In the genomic region with DNA sequence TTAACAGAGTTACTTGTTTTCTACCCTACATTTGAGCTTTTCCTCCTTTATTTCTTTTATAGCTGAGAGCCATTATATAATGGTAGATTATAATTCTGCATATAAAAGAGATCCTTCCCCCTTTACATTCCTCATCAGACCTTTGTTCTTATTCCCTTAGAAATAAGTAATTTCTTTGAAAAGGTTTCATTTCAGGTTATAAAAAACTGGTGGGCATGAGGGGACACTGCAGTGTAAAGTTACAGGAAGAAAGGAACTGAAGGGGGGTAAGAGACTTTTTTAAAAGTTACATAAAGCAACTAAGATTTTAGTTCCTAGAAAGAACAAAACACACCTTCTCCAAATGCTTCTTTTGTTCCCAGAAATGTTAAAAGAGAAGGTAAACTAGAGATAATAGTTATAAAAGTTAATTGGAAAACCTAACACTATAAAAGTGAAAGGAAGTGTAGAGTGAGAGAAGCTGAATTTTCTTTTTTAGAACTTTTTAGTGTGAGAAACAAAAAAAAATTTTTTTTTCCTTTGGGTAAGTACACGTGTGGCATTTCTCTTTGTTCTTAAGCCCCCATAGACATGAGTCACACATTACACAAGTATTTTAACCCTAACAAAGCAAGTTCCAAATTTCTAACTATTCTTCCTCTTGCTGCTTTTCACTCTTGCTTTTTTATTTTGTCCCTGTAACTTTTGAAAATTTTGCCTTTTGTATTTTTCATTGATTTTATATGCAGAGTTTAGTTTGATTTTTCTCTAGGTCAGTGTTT, we compare ENCODE assay signal across 9 cellular contexts.
DNase-seq lines count a peak whose midpoint lies in the region; ATAC-seq and TF ChIP-seq lines count a peak whose summit lies in the region.
"Had no signal": no experiment of that assay in that cellular context is flagged by ENCODE, and none has a peak within 500 bp of the region (broad histone marks: within the 10 kb centered on the region; RNA-seq: fewer than 3 reads in every experiment).

No MANE protein-coding gene starts in this region.

- peak; percentile 61 to 69 for ATAC-seq in activated T-cell treated with anti-CD3 and anti-CD28 coated beads, Interleukin-2, amount 50 U/mL, for 72 hours (replicated peaks in 1 of 2)
- ATAC-seq in activated CD8-positive, alpha-beta T cell treated with anti-CD3 and anti-CD28 coated beads for 36 hours = peak; percentile 70
- no peak for ATAC-seq in left ventricle myocardium superior

- CTCF ChIA-PET in activated CD8-positive, alpha-beta T cell treated with anti-CD3 and anti-CD28 coated beads for 36 hours (lab: Charles Lee) = no interaction called here

- peaks cover 31% of the 10 kb centered on the region for H3K4me1 Mint-ChIP-seq in activated T-cell treated with anti-CD3 and anti-CD28 coated beads, Interleukin-2, amount 50 U/mL, for 72 hours (ENCODE audit: low read depth)
- peaks cover 33% of the 10 kb centered on the region for H3K4me1 Mint-ChIP-seq in activated CD8-positive, alpha-beta T cell treated with anti-CD3 and anti-CD28 coated beads for 36 hours (ENCODE audit: low read depth)
- H3K4me1 Mint-ChIP-seq in glutamatergic neuron (ENCODE audit: low read depth, unreplicated experiment) = peaks cover 11% of the 10 kb centered on the region

- no peaks in the 10 kb centered on the region for H3K9me3 Mint-ChIP-seq in activated T-cell treated with anti-CD3 and anti-CD28 coated beads, Interleukin-2, amount 50 U/mL, for 72 hours
- no peaks in the 10 kb centered on the region for H3K9me3 Mint-ChIP-seq in activated CD8-positive, alpha-beta T cell treated with anti-CD3 and anti-CD28 coated beads for 36 hours
- peaks cover 3% of the 10 kb centered on the region for H3K9me3 Mint-ChIP-seq in glutamatergic neuron (ENCODE audit: unreplicated experiment)

- H3K36me3 Mint-ChIP-seq in activated T-cell treated with anti-CD3 and anti-CD28 coated beads, Interleukin-2, amount 50 U/mL, for 72 hours (ENCODE audit: insufficient read depth in 2 of 2) = peaks cover 5 to 18% of the 10 kb centered on the region in 2 donors
- H3K36me3 Mint-ChIP-seq in activated CD8-positive, alpha-beta T cell treated with anti-CD3 and anti-CD28 coated beads for 36 hours (ENCODE audit: low read depth) = peaks cover 37% of the 10 kb centered on the region
- peaks cover 8% of the 10 kb centered on the region for H3K36me3 Mint-ChIP-seq in glutamatergic neuron (ENCODE audit: unreplicated experiment)

- intact Hi-C loops in activated CD8-positive, alpha-beta T cell treated with anti-CD3 and anti-CD28 coated beads for 36 hours (cut with micrococcal nuclease) = loop anchor here (5.0 kb wide), 1 partner anchor 136 kb away; the partner anchor contains the start of gene FNDC3A
- intact Hi-C loops in left ventricle myocardium superior (cut with micrococcal nuclease) = no loop called here

- TF ChIP-seq CTCF in activated CD8-positive, alpha-beta T cell treated with anti-CD3 and anti-CD28 coated beads for 36 hours (IDR thresholded peaks at IDR 0.05) = no peak
- TF ChIP-seq CTCF in glutamatergic neuron (IDR thresholded peaks at IDR 0.05; ENCODE audit: partially characterized antibody, unreplicated experiment) = no peak

- no peaks in the 10 kb centered on the region for H3K27me3 Mint-ChIP-seq in activated T-cell treated with anti-CD3 and anti-CD28 coated beads, Interleukin-2, amount 50 U/mL, for 72 hours (ENCODE audit: low read depth)
- H3K27me3 Mint-ChIP-seq in activated CD8-positive, alpha-beta T cell treated with anti-CD3 and anti-CD28 coated beads for 36 hours = no peaks in the 10 kb centered on the region
- no peaks in the 10 kb centered on the region for H3K27me3 Mint-ChIP-seq in glutamatergic neuron (ENCODE audit: unreplicated experiment)

- peak overlapping the region; percentile 80 to 82 for H3K4me3 Mint-ChIP-seq in activated T-cell treated with anti-CD3 and anti-CD28 coated beads, Interleukin-2, amount 50 U/mL, for 72 hours
- H3K4me3 Mint-ChIP-seq in activated CD8-positive, alpha-beta T cell treated with anti-CD3 and anti-CD28 coated beads for 36 hours = peak overlapping the region; percentile 72
- H3K4me3 Mint-ChIP-seq in glutamatergic neuron (ENCODE audit: unreplicated experiment) = peak overlapping the region; percentile 73

- no peak for DNase-seq in activated T-cell treated with anti-CD3 and anti-CD28 coated beads, Interleukin-2, amount 50 U/mL, for 72 hours
- DNase-seq in activated T-cell treated with anti-CD3 and anti-CD28 coated beads for 4 hours = no peak
- DNase-seq in activated CD8-positive, alpha-beta T cell treated with anti-CD3 and anti-CD28 coated beads for 36 hours = no peak
- DNase-seq in glutamatergic neuron = no peak
- peak; percentile 21 for DNase-seq in stromal cell of bone marrow (ENCODE audit: low read depth)
- no peak for DNase-seq in NCI-H1105 treated with DMSO at 0.1 percent for 48 hours (lab: John Stamatoyannopoulos, UW)
- DNase-seq in left ventricle myocardium superior = no peak
- DNase-seq in NCI-H510A treated with DMSO at 0.1 percent for 48 hours (lab: John Stamatoyannopoulos, UW) = no peak
- DNase-seq: NCI-H345 had no signal

- POLR2A ChIA-PET in activated CD8-positive, alpha-beta T cell treated with anti-CD3 and anti-CD28 coated beads for 36 hours (lab: Charles Lee) = no interaction called here

- peak overlapping the region; percentile 92 for H3K27ac Mint-ChIP-seq in activated T-cell treated with anti-CD3 and anti-CD28 coated beads, Interleukin-2, amount 50 U/mL, for 72 hours
- H3K27ac Mint-ChIP-seq in activated CD8-positive, alpha-beta T cell treated with anti-CD3 and anti-CD28 coated beads for 36 hours = peak overlapping the region; percentile 86
- H3K27ac Mint-ChIP-seq in glutamatergic neuron (ENCODE audit: unreplicated experiment) = no peak overlapping the region
